In the genomic region with DNA sequence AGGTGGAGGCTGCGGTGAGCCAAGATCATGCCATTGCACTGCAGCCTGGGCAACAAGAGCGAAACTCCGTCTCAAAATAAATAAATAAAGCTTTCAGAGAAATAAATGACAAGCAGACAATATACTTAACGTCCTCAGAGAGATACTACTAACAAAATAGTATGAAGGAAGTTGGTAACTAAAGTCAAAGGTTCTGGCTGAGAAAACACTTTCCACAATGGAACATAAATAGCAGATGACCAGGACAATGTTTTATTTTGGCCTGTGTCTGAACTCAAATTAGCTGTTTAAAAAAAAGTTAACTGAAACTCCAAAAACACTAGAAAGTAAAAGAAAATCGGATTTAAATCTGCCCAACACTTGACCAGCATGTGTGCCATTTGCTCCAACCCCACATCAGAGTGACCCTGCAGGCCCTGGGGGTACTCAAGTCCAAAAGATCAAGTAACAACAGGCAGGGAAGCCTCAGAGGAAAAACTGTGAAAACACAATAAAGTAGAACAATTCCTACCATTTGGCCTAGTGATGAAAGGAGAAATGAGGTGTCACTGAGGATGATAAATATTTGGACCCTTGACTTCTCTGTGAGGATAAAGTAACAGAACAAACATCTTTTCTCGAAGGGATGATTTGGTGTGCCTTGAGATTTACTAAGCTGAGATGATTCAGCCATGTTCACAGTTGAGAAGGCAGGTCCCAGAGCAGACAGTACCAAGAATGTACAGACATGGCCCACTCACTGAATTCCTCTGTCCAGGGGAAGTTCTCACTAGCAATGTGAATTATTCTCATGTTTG, we compare ENCODE assay signal across 1 cellular context.
TF ChIP-seq lines count a peak whose summit lies in the region.

No MANE protein-coding gene starts in this region.

TF ChIP-seq in SK-N-SH, 30 proteins besides CTCF, POLR2A, EP300 and RAD21 (continued from another document):
- TF ChIP-seq, protein P1, sequence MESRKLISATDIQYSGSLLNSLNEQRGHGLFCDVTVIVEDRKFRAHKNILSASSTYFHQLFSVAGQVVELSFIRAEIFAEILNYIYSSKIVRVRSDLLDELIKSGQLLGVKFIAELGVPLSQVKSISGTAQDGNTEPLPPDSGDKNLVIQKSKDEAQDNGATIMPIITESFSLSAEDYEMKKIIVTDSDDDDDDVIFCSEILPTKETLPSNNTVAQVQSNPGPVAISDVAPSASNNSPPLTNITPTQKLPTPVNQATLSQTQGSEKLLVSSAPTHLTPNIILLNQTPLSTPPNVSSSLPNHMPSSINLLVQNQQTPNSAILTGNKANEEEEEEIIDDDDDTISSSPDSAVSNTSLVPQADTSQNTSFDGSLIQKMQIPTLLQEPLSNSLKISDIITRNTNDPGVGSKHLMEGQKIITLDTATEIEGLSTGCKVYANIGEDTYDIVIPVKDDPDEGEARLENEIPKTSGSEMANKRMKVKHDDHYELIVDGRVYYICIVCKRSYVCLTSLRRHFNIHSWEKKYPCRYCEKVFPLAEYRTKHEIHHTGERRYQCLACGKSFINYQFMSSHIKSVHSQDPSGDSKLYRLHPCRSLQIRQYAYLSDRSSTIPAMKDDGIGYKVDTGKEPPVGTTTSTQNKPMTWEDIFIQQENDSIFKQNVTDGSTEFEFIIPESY (IDR thresholded peaks at IDR 0.05; ENCODE audit: borderline replicate concordance, low read depth) = no peak
- TF ChIP-seq, protein P2, sequence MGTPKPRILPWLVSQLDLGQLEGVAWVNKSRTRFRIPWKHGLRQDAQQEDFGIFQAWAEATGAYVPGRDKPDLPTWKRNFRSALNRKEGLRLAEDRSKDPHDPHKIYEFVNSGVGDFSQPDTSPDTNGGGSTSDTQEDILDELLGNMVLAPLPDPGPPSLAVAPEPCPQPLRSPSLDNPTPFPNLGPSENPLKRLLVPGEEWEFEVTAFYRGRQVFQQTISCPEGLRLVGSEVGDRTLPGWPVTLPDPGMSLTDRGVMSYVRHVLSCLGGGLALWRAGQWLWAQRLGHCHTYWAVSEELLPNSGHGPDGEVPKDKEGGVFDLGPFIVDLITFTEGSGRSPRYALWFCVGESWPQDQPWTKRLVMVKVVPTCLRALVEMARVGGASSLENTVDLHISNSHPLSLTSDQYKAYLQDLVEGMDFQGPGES (IDR thresholded peaks at IDR 0.05; ENCODE audit: low read depth, low read length) = no peak
- TF ChIP-seq JUND (IDR thresholded peaks at IDR 0.05) = peak; percentile 18; the same call in 1 of the 2 replicates
